13 cellular contexts compared by ENCODE assay signal in genomic region chr4:119728692-119729593, GRCh38.
DNase-seq lines count a peak whose midpoint lies in the region; ATAC-seq and TF ChIP-seq lines count a peak whose summit lies in the region.
"Had no signal": no experiment of that assay in that cellular context is flagged by ENCODE, and none has a peak within 500 bp of the region (broad histone marks: within the 10 kb centered on the region; RNA-seq: fewer than 3 reads in every experiment).

No MANE protein-coding gene starts in this region.

- POLR2A ChIA-PET in MCF 10A (lab: Yijun Ruan, JAX) = no interaction called here

- TF ChIP-seq CTCF in MCF 10A (IDR thresholded peaks at IDR 0.05; ENCODE audit: unreplicated experiment) = no peak
- no peak for TF ChIP-seq CTCF in breast epithelium (IDR thresholded peaks at IDR 0.05)
- TF ChIP-seq CTCF in body of pancreas (IDR thresholded peaks at IDR 0.05) = no peak
- TF ChIP-seq CTCF in transverse colon (IDR thresholded peaks at IDR 0.05) = no peak

- TF ChIP-seq POLR2A in breast epithelium (IDR thresholded peaks at IDR 0.05) = no peak
- no peak for TF ChIP-seq POLR2A in body of pancreas (IDR thresholded peaks at IDR 0.05)
- no peak for TF ChIP-seq POLR2A in transverse colon (IDR thresholded peaks at IDR 0.05)

- no peak overlapping the region for H3K4me3 Mint-ChIP-seq in MCF 10A (ENCODE audit: unreplicated experiment)
- H3K4me3 Mint-ChIP-seq in activated T-helper 2 cell treated with anti-CD3 and anti-CD28 coated beads, Interferon-gamma antibody, Interleukin-2, Interleukin-4, amounts not matched to agents 10 μg/mL and 5 μg/mL and 100 μg/mL, durations not matched to agents 14 hours and 24 hours and 36 hours (ENCODE audit: low read depth) = no peak overlapping the region
- H3K4me3 Mint-ChIP-seq: endodermal cell had no signal

- no TSS peak for BruUV-seq in MCF 10A (replicated peaks; lab: Mats Ljungman, UMichigan)

- TF ChIP-seq EP300 in transverse colon (IDR thresholded peaks at IDR 0.05; ENCODE audit: low read depth) = no peak

- H3K27me3 ChIP-seq in breast epithelium = no peaks in the 10 kb centered on the region
- no peaks in the 10 kb centered on the region for H3K27me3 ChIP-seq in body of pancreas
- H3K27me3 ChIP-seq in transverse colon = no peaks in the 10 kb centered on the region

- intact Hi-C loops in MCF 10A (cut with micrococcal nuclease) = no loop called here
- intact Hi-C loops in breast epithelium (cut with DNase I; ENCODE audit: low total_unique reads) = no loop called here
- intact Hi-C loops in body of pancreas (cut with DNase I) = no loop called here
- intact Hi-C loops in transverse colon (cut with DNase I; ENCODE audit: low total_unique reads) = no loop called here
- intact Hi-C loops in activated T-helper 2 cell treated with anti-CD3 and anti-CD28 coated beads, Interferon-gamma antibody, Interleukin-2, Interleukin-4, amounts not matched to agents 10 μg/mL and 5 μg/mL and 100 μg/mL, durations not matched to agents 14 hours and 24 hours and 36 hours (cut with micrococcal nuclease) = no loop called here

- in situ Hi-C loops in transverse colon (cut with MboI; ENCODE audit: low pct_ligation_motif_present in 1 of 4, low pct_unique_long_range_greater_than_20kb in 1 of 4, low sequenced_read_pairs in 3 of 4) = no loop called here

- H3K36me3 ChIP-seq in breast epithelium = no peaks in the 10 kb centered on the region
- no peaks in the 10 kb centered on the region for H3K36me3 ChIP-seq in body of pancreas (replicated peaks in 1 of 2; ENCODE audit: insufficient read depth in 1 of 2, low read depth in 2 of 2)
- no peaks in the 10 kb centered on the region for H3K36me3 ChIP-seq in transverse colon

- ATAC-seq in body of pancreas = no peak

- peak overlapping the region; percentile 90 for H3K27ac Mint-ChIP-seq in MCF 10A (ENCODE audit: low read depth, unreplicated experiment)
- no peak overlapping the region for H3K27ac Mint-ChIP-seq in activated T-helper 2 cell treated with anti-CD3 and anti-CD28 coated beads, Interferon-gamma antibody, Interleukin-2, Interleukin-4, amounts not matched to agents 10 μg/mL and 5 μg/mL and 100 μg/mL, durations not matched to agents 14 hours and 24 hours and 36 hours
- H3K27ac Mint-ChIP-seq: endodermal cell had no signal

- H3K4me1 Mint-ChIP-seq in MCF 10A (ENCODE audit: insufficient read depth, unreplicated experiment) = peaks cover 33% of the 10 kb centered on the region
- H3K4me1 Mint-ChIP-seq in activated T-helper 2 cell treated with anti-CD3 and anti-CD28 coated beads, Interferon-gamma antibody, Interleukin-2, Interleukin-4, amounts not matched to agents 10 μg/mL and 5 μg/mL and 100 μg/mL, durations not matched to agents 14 hours and 24 hours and 36 hours (ENCODE audit: low read depth) = no peaks in the 10 kb centered on the region

- H3K27me3 Mint-ChIP-seq in MCF 10A (ENCODE audit: insufficient read depth, unreplicated experiment) = no peaks in the 10 kb centered on the region
- H3K27me3 Mint-ChIP-seq in activated T-helper 2 cell treated with anti-CD3 and anti-CD28 coated beads, Interferon-gamma antibody, Interleukin-2, Interleukin-4, amounts not matched to agents 10 μg/mL and 5 μg/mL and 100 μg/mL, durations not matched to agents 14 hours and 24 hours and 36 hours (ENCODE audit: low read depth) = no peaks in the 10 kb centered on the region

- WGBS in body of pancreas, 2 donors = 90 to 96% methylated on average over 2 of the region's 2 CpGs
- WGBS in transverse colon (ENCODE audit: low coverage in 1 of 2), 2 donors = 71 to 84% methylated on average over 1 to 2 of the region's 2 CpGs

- H3K9me3 ChIP-seq in breast epithelium (peaks cover 0 to 6% of the 10 kb centered on the region in 2 donors), body of pancreas (no peaks in the 10 kb centered on the region), transverse colon (no peaks in the 10 kb centered on the region)

- no peaks in the 10 kb centered on the region for H3K36me3 Mint-ChIP-seq in MCF 10A (ENCODE audit: insufficient read depth, unreplicated experiment)
- H3K36me3 Mint-ChIP-seq in activated T-helper 2 cell treated with anti-CD3 and anti-CD28 coated beads, Interferon-gamma antibody, Interleukin-2, Interleukin-4, amounts not matched to agents 10 μg/mL and 5 μg/mL and 100 μg/mL, durations not matched to agents 14 hours and 24 hours and 36 hours (ENCODE audit: low read depth) = no peaks in the 10 kb centered on the region

- H3K27ac ChIP-seq in breast epithelium (peak overlapping the region in 1 of 2 donors; percentile 34), body of pancreas (peak overlapping the region in 3 of 4 donors; percentile 22 to 60 (median 36)), transverse colon (no peak overlapping the region)

- H3K4me1 ChIP-seq in breast epithelium = no peaks in the 10 kb centered on the region
- H3K4me1 ChIP-seq in body of pancreas = peaks cover 30% of the 10 kb centered on the region
- peaks cover 34 to 60% (median 41%) of the 10 kb centered on the region in 4 donors for H3K4me1 ChIP-seq in transverse colon

- CTCF ChIA-PET in MCF 10A (lab: Yijun Ruan, JAX) = interaction anchor here (1.7 kb wide), 1 partner anchor 100 kb away, joined by 7 read pairs; the partner anchor contains the start of gene PDE5A

- DNase-seq in MCF 10A (ENCODE audit: unreplicated experiment) (peak; percentile 12), breast epithelium (ENCODE audit: low spot score in 2 of 2) (no peak), body of pancreas (no peak), left kidney (ENCODE audit: low read depth, low spot score) (peak; percentile 67), HUDEP-2 (lab: John Stamatoyannopoulos, UW; ENCODE audit: unreplicated experiment in 76 of 76) (no peak), SHP77 (lab: John Stamatoyannopoulos, UW) (no peak), transverse colon (no peak)
- no peak for DNase-seq in activated T-helper 2 cell treated with anti-CD3 and anti-CD28 coated beads, Interferon-gamma antibody, Interleukin-2, Interleukin-4, amounts not matched to agents 10 μg/mL and 5 μg/mL and 100 μg/mL, durations not matched to agents 14 hours and 24 hours and 36 hours (ENCODE audit: low spot score)
- DNase-seq: endodermal cell; GDM1; NCI-H2171 treated with DMSO at 0.1 percent for 48 hours; stimulated activated CD4-positive, alpha-beta T cell treated with anti-CD3 and anti-CD28 coated beads, Interleukin-1b, Interleukin-23, amount 100 ng/mL, for 48 hours had no signal

- no peak overlapping the region for H3K4me3 ChIP-seq in breast epithelium
- no peak overlapping the region for H3K4me3 ChIP-seq in body of pancreas
- no peak overlapping the region for H3K4me3 ChIP-seq in transverse colon
- H3K4me3 ChIP-seq: SK-N-MC had no signal

- no peaks in the 10 kb centered on the region for H3K9me3 Mint-ChIP-seq in MCF 10A (ENCODE audit: unreplicated experiment)
- H3K9me3 Mint-ChIP-seq in activated T-helper 2 cell treated with anti-CD3 and anti-CD28 coated beads, Interferon-gamma antibody, Interleukin-2, Interleukin-4, amounts not matched to agents 10 μg/mL and 5 μg/mL and 100 μg/mL, durations not matched to agents 14 hours and 24 hours and 36 hours = no peaks in the 10 kb centered on the region

Comparison
In these comparisons a context has a peak if more than half of its experiments do, and no peak if none do; other contexts are left out.
1. DNase-seq: peak in MCF 10A (single experiment) and left kidney (single experiment); none in breast epithelium (0 of 2), body of pancreas (0 of 4), HUDEP-2 (0 of 76), SHP77 (0 of 2), transverse colon (single experiment) and activated T-helper 2 cell treated with anti-CD3 and anti-CD28 coated beads, Interferon-gamma antibody, Interleukin-2, Interleukin-4, amounts not matched to agents 10 μg/mL and 5 μg/mL and 100 μg/mL, durations not matched to agents 14 hours and 24 hours and 36 hours (single experiment).
2. H3K27ac ChIP-seq: peak in body of pancreas (3 of 4); none in transverse colon (0 of 4).